Comparison of ENCODE assay signal across 10 cellular contexts in the genomic region with DNA sequence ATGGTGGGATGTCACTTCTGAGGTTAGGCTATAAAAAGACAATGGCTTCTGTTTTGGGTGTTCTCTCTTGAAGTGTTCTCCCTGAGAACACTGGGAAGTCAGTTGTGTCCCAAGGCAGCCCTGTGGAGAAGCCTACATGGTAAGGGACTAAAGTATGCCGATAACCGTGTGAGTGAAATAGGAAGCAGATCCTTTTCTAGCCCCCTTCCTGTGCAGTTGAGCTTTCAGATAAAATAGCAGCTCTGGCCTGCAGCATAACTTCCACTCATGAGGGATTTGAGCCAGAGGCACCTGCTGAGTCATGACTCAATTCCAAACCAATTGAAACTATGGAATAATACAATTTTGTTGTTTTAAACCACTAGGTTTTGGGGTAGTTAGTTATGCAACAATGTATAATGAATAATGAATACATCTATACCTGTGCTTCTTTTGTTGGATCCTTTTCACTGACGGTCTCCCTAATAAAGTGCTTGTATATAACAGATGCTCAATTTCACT.
"Had no signal": no experiment of that assay in that cellular context is flagged by ENCODE, and none has a peak within 500 bp of the region (broad histone marks: within the 10 kb centered on the region; RNA-seq: fewer than 3 reads in every experiment).

No MANE protein-coding gene starts in this region.

- H3K4me3 ChIP-seq: GM23248, HAP-1 had no signal

- H2AFZ ChIP-seq: GM23248 had no signal

- FAIRE-seq: HTR-8/SVneo had no signal

- DNase-seq: GM23248, GOT3, H7, HFFc6, IMR-90, KBM-7 had no signal

- H3K9ac ChIP-seq: GM23248, KMS-11 had no signal

- H3K9me3 ChIP-seq: HAP-1 had no signal

- H3K4me1 ChIP-seq: HAP-1 had no signal

- H3K27ac ChIP-seq: GM23248, KMS-11 had no signal

- H3K36me3 ChIP-seq: HAP-1 had no signal

- H3K4me2 ChIP-seq: KMS-11 had no signal

- ATAC-seq: HCT116 had no signal
